ENCODE assay signal across 11 cellular contexts in the genomic region with DNA sequence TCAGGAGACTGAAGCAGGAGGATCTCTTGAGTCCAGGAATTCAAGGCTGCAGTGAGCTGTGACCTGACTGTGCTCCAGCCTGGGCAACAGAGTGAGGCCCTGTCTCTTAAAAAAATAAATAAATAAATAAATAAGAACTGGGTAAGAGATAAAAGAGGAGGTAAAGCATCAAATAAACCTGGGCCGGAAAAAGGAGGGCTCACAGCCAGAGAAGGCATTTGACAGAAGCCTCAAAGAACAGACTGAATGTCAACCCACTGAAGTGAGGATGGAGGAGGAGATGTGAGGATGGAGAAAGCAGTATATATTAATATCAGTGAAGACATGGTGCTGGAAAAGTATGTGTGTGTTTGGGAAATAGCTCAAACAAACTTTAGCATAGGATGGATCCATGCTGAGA. TPM values are rescaled to one million over a fixed set of nuclear protein-coding genes. Genes with fewer than 3 reads are reported as not detected.
DNase-seq lines count a peak whose midpoint lies in the region; ATAC-seq and TF ChIP-seq lines count a peak whose summit lies in the region.
"Had no signal": no experiment of that assay in that cellular context is flagged by ENCODE, and none has a peak within 500 bp of the region (broad histone marks: within the 10 kb centered on the region; RNA-seq: fewer than 3 reads in every experiment).

No MANE protein-coding gene starts in this region.

- 50% methylated on average over 1 of the region's 1 CpG for WGBS in mammary epithelial cell (ENCODE audit: low coverage, missing lambda C conversion rate)

- H3K4me1 ChIP-seq in BLaER1 treated with 17β-estradiol and CSF1 and Interleukin-3, amounts not matched to agents 10 nM and 100 nM: peaks cover 29 to 68% (median 58%) of the 10 kb centered on the region in 10 experiments
- peaks cover 14% of the 10 kb centered on the region for H3K4me1 ChIP-seq in mammary epithelial cell (ENCODE audit: insufficient read depth, low read length)

- peaks cover 0 to 38% (median 0%) of the 10 kb centered on the region in 11 experiments; a peak in 7 of 22 replicates for H3K27me3 ChIP-seq in BLaER1 treated with 17β-estradiol and CSF1 and Interleukin-3, amounts not matched to agents 10 nM and 100 nM
- no peaks in the 10 kb centered on the region for H3K27me3 ChIP-seq in mammary epithelial cell (ENCODE audit: insufficient read depth, low read length)

- peak overlapping the region; percentile 26 to 95 (median 87) for H3K4me2 ChIP-seq in BLaER1 treated with 17β-estradiol and CSF1 and Interleukin-3, amounts not matched to agents 10 nM and 100 nM
- H3K4me2 ChIP-seq in mammary epithelial cell (ENCODE audit: insufficient read depth, low read depth, low read length): no peak overlapping the region

- H3K36me3 ChIP-seq in BLaER1 treated with 17β-estradiol and CSF1 and Interleukin-3, amounts not matched to agents 10 nM and 100 nM: no peaks in the 10 kb centered on the region
- H3K36me3 ChIP-seq in mammary epithelial cell (ENCODE audit: insufficient read depth, low read length): no peaks in the 10 kb centered on the region

- DNase-seq in activated naive CD4-positive, alpha-beta T cell treated with anti-CD3 and anti-CD28 coated beads, Interleukin-2, amount 10 ng/mL, durations not matched to agents 7 days and 5 days: peak; percentile 28
- DNase-seq in activated naive CD4-positive, alpha-beta T cell (lab: John Stamatoyannopoulos, UW): no peak
- peak; percentile 54 for DNase-seq in Jurkat, Clone E6-1 (ENCODE audit: low read depth, low spot score)
- DNase-seq in naive thymus-derived CD8-positive, alpha-beta T cell: peak in 7 of 10 donors; percentile 19 to 71 (median 38)
- DNase-seq in mammary epithelial cell (no peak), activated T-cell treated with anti-CD3 and anti-CD28 coated beads for 4 hours (no peak)
- DNase-seq: GF-D8, HFFc6 had no signal

- in situ Hi-C loops in mammary epithelial cell (cut with MboI; ENCODE audit: low sequenced_read_pairs in 2 of 2): loop anchor here in 1 of 2 donors (10.0 kb wide), 1 partner anchor 115 kb away; no protein-coding TSS in a partner anchor

- H3K27me3 Mint-ChIP-seq in activated naive CD4-positive, alpha-beta T cell treated with anti-CD3 and anti-CD28 coated beads, Interleukin-2, amount 10 ng/mL, durations not matched to agents 7 days and 5 days: peaks cover 39% of the 10 kb centered on the region
- peaks cover 0 to 23% (median 0%) of the 10 kb centered on the region in 5 donors for H3K27me3 Mint-ChIP-seq in naive thymus-derived CD8-positive, alpha-beta T cell

- peaks cover 0 to 3% (median 0%) of the 10 kb centered on the region in 11 experiments; a peak in 3 of 22 replicates for H4K20me1 ChIP-seq in BLaER1 treated with 17β-estradiol and CSF1 and Interleukin-3, amounts not matched to agents 10 nM and 100 nM
- no peaks in the 10 kb centered on the region for H4K20me1 ChIP-seq in mammary epithelial cell (ENCODE audit: insufficient read depth, low read length)

- H3K36me3 Mint-ChIP-seq in activated naive CD4-positive, alpha-beta T cell treated with anti-CD3 and anti-CD28 coated beads, Interleukin-2, amount 10 ng/mL, durations not matched to agents 7 days and 5 days: peaks cover 5% of the 10 kb centered on the region
- peaks cover 0 to 2% (median 0%) of the 10 kb centered on the region in 3 donors for H3K36me3 Mint-ChIP-seq in naive thymus-derived CD8-positive, alpha-beta T cell

- no peak overlapping the region for H3K4me3 Mint-ChIP-seq in activated naive CD4-positive, alpha-beta T cell treated with anti-CD3 and anti-CD28 coated beads, Interleukin-2, amount 10 ng/mL, durations not matched to agents 7 days and 5 days
- H3K4me3 Mint-ChIP-seq in naive thymus-derived CD8-positive, alpha-beta T cell: peak overlapping the region; percentile 26 to 98 (median 74)
- H3K4me3 Mint-ChIP-seq: HFFc6 had no signal

- peak; percentile 24 to 38 for ATAC-seq in naive thymus-derived CD8-positive, alpha-beta T cell
- ATAC-seq: HepG2 had no signal

- dilution Hi-C loops in mammary epithelial cell (cut with HindIII; ENCODE audit: low sequenced_read_pairs): no loop called here

- no peak overlapping the region for H3K9ac ChIP-seq in BLaER1 treated with 17β-estradiol and CSF1 and Interleukin-3, amounts not matched to agents 10 nM and 100 nM
- no peak overlapping the region for H3K9ac ChIP-seq in mammary epithelial cell (ENCODE audit: insufficient read depth, low read length)

- peaks cover 88% of the 10 kb centered on the region for H3K4me1 Mint-ChIP-seq in activated naive CD4-positive, alpha-beta T cell treated with anti-CD3 and anti-CD28 coated beads, Interleukin-2, amount 10 ng/mL, durations not matched to agents 7 days and 5 days
- peaks cover 47 to 89% (median 76%) of the 10 kb centered on the region in 4 donors for H3K4me1 Mint-ChIP-seq in naive thymus-derived CD8-positive, alpha-beta T cell

- peaks cover 13% of the 10 kb centered on the region for H3K79me2 ChIP-seq in mammary epithelial cell (ENCODE audit: insufficient read depth, low read length)

- H3K9me3 ChIP-seq in BLaER1 treated with 17β-estradiol and CSF1 and Interleukin-3, amounts not matched to agents 10 nM and 100 nM (replicated peaks in 1 of 11): peaks cover 0 to 6% (median 0%) of the 10 kb centered on the region in 11 experiments; a peak in 1 of 22 replicates
- no peaks in the 10 kb centered on the region for H3K9me3 ChIP-seq in mammary epithelial cell (replicated peaks; ENCODE audit: insufficient read depth, low read length)

- no TSS peak for BruUV-seq in mammary epithelial cell (replicated peaks; lab: Mats Ljungman, UMichigan)

- TF ChIP-seq CTCF in mammary epithelial cell (conservative IDR thresholded peaks at IDR 0.05 in 1 of 2, IDR thresholded peaks at IDR 0.05 in 1 of 2; ENCODE audit: extremely low read depth in 1 of 2, insufficient read depth in 1 of 2, low read depth in 1 of 2, low read length in 2 of 2): no peak

- H3K9me3 Mint-ChIP-seq in activated naive CD4-positive, alpha-beta T cell treated with anti-CD3 and anti-CD28 coated beads, Interleukin-2, amount 10 ng/mL, durations not matched to agents 7 days and 5 days: no peaks in the 10 kb centered on the region
- H3K9me3 Mint-ChIP-seq in naive thymus-derived CD8-positive, alpha-beta T cell: no peaks in the 10 kb centered on the region
- H3K9me3 Mint-ChIP-seq: HFFc6 had no signal

- CTCF ChIA-PET in activated naive CD4-positive, alpha-beta T cell treated with anti-CD3 and anti-CD28 coated beads, Interleukin-2, amount 10 ng/mL, durations not matched to agents 7 days and 5 days (lab: Charles Lee): interaction anchor here (0.6 to 3.3 kb wide), 6 partner anchors 54 to 186 kb away, joined by 3 to 24 read pairs (median 4); no protein-coding TSS in a partner anchor
- CTCF ChIA-PET in mammary epithelial cell (lab: Charles Lee; ENCODE audit: low non-redundant PET): interaction anchor here (0.6 kb wide), 1 partner anchor 100 kb away, joined by 4 read pairs; no protein-coding TSS in a partner anchor

- H3K27ac ChIP-seq in BLaER1 treated with 17β-estradiol and CSF1 and Interleukin-3, amounts not matched to agents 10 nM and 100 nM: no peak overlapping the region
- H3K27ac ChIP-seq in mammary epithelial cell (ENCODE audit: insufficient read depth, low read depth, low read length): no peak overlapping the region
- H3K27ac ChIP-seq: C4-2B had no signal

- H2AFZ ChIP-seq in mammary epithelial cell (ENCODE audit: low read depth, low read length): no peak overlapping the region

- intact Hi-C loops in mammary epithelial cell (cut with micrococcal nuclease): no loop called here

- POLR2A ChIA-PET in naive thymus-derived CD8-positive, alpha-beta T cell (lab: Charles Lee): interaction anchor here (1.3 to 15.8 kb wide), 5 partner anchors 7 to 180 kb away, joined by 4 to 349 read pairs (median 39); no protein-coding TSS in a partner anchor

- H3K27ac Mint-ChIP-seq in activated naive CD4-positive, alpha-beta T cell treated with anti-CD3 and anti-CD28 coated beads, Interleukin-2, amount 10 ng/mL, durations not matched to agents 7 days and 5 days: peak overlapping the region; percentile 83
- H3K27ac Mint-ChIP-seq in naive thymus-derived CD8-positive, alpha-beta T cell: peak overlapping the region; percentile 87 to 100 (median 98)
- H3K27ac Mint-ChIP-seq: HFFc6 had no signal

- no peak overlapping the region for H3K4me3 ChIP-seq in BLaER1 treated with 17β-estradiol and CSF1 and Interleukin-3, amounts not matched to agents 10 nM and 100 nM
- no peak overlapping the region for H3K4me3 ChIP-seq in Jurkat, Clone E6-1 (ENCODE audit: low read length)
- H3K4me3 ChIP-seq in mammary epithelial cell (replicated peaks in 1 of 3; ENCODE audit: insufficient read depth in 1 of 3, low read depth in 2 of 3, low read length in 3 of 3): no peak overlapping the region

RNA-seq across cellular contexts. Expression of a gene that starts 6.1 kb away (rescaled TPM):
- 0.76 TPM for polyA plus RNA-seq in Jurkat, Clone E6-1 (2012; ENCODE audit: insufficient read depth, insufficient read length)
- 100 to 1,000 TPM; 108 to 114 TPM for total RNA-seq in naive thymus-derived CD8-positive, alpha-beta T cell
- polyA plus RNA-seq in naive thymus-derived CD8-positive, alpha-beta T cell: 10 to 100 TPM; 23.4 to 54.8 (median 49.9) TPM
- 1 to 10 TPM; 2.3 to 6.0 TPM for total RNA-seq in mammary epithelial cell
- 3.6 TPM for polyA plus RNA-seq in mammary epithelial cell
- polyA minus RNA-seq in mammary epithelial cell: 0.31 TPM
- total RNA-seq: HepG2 had no signal
- polyA plus RNA-seq: HepG2 had no signal

Comparison
In these comparisons a context has a peak if more than half of its experiments do, and no peak if none do; other contexts are left out.
1. DNase-seq: peak in activated naive CD4-positive, alpha-beta T cell treated with anti-CD3 and anti-CD28 coated beads, Interleukin-2, amount 10 ng/mL, durations not matched to agents 7 days and 5 days (single experiment), Jurkat, Clone E6-1 (single experiment) and naive thymus-derived CD8-positive, alpha-beta T cell (7 of 10); none in activated naive CD4-positive, alpha-beta T cell (0 of 4), mammary epithelial cell (single experiment) and activated T-cell treated with anti-CD3 and anti-CD28 coated beads for 4 hours (single experiment).
2. RNA of a gene that starts 6.1 kb away (total RNA-seq): 108 to 114 TPM in naive thymus-derived CD8-positive, alpha-beta T cell; 2.3 to 6.0 TPM in mammary epithelial cell; every median in the first group is over 10 times any median in the second.